ENCODE assay signal across 1 cellular context in genomic region chr2:100264121-100264520, GRCh38.
TF ChIP-seq lines count a peak whose summit lies in the region.

No MANE protein-coding gene starts in this region.

TF ChIP-seq in GM23338, 12 proteins besides CTCF, POLR2A, EP300 and RAD21 (continued from another document):
- TF ChIP-seq JUNB (IDR thresholded peaks at IDR 0.05; ENCODE audit: unreplicated experiment) (no peak), EZH2 (IDR thresholded peaks at IDR 0.05; ENCODE audit: low read depth, unreplicated experiment) (no peak)
